In genomic region chr1:89994805-89995594, GRCh38 we compare ENCODE assay signal across 1 cellular context.
TF ChIP-seq lines count a peak whose summit lies in the region.

A gene with protein sequence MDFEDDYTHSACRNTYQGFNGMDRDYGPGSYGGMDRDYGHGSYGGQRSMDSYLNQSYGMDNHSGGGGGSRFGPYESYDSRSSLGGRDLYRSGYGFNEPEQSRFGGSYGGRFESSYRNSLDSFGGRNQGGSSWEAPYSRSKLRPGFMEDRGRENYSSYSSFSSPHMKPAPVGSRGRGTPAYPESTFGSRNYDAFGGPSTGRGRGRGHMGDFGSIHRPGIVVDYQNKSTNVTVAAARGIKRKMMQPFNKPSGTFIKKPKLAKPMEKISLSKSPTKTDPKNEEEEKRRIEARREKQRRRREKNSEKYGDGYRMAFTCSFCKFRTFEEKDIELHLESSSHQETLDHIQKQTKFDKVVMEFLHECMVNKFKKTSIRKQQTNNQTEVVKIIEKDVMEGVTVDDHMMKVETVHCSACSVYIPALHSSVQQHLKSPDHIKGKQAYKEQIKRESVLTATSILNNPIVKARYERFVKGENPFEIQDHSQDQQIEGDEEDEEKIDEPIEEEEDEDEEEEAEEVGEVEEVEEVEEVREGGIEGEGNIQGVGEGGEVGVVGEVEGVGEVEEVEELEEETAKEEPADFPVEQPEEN (plus strand): TSS chr1:89995110. CDS start chr1:89995258, 148 bp downstream.

TF ChIP-seq in GM12878, 131 proteins besides CTCF, POLR2A, EP300 and RAD21 (continued from another document and continues in another):
- TF ChIP-seq, protein P1, sequence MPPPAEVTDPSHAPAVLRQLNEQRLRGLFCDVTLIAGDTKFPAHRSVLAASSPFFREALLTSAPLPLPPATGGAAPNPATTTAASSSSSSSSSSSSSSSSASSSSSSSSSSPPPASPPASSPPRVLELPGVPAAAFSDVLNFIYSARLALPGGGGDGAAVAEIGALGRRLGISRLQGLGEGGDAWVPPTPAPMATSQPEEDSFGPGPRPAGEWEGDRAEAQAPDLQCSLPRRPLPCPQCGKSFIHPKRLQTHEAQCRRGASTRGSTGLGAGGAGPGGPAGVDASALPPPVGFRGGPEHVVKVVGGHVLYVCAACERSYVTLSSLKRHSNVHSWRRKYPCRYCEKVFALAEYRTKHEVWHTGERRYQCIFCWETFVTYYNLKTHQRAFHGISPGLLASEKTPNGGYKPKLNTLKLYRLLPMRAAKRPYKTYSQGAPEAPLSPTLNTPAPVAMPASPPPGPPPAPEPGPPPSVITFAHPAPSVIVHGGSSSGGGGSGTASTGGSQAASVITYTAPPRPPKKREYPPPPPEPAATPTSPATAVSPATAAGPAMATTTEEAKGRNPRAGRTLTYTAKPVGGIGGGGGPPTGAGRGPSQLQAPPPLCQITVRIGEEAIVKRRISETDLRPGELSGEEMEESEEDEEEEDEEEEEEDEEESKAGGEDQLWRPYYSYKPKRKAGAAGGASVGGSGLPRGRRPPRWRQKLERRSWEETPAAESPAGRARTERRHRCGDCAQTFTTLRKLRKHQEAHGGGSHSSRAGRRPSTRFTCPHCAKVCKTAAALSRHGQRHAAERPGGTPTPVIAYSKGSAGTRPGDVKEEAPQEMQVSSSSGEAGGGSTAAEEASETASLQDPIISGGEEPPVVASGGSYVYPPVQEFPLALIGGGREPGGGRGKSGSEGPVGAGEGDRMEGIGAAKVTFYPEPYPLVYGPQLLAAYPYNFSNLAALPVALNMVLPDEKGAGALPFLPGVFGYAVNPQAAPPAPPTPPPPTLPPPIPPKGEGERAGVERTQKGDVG (CRISPR knock-in tag; IDR thresholded peaks at IDR 0.05) = no peak
- TF ChIP-seq JUNB (IDR thresholded peaks at IDR 0.05) (no peak), POLR2AphosphoS2 (IDR thresholded peaks at IDR 0.05; ENCODE audit: low read depth, low read length) (peak; percentile 69; the same call in 1 of the 2 replicates), CEBPB (IDR thresholded peaks at IDR 0.05; ENCODE audit: borderline replicate concordance in 1 of 2, low read depth in 2 of 2, low read length in 2 of 2) (no peak), ZNF592 (IDR thresholded peaks at IDR 0.05) (0 out of 2 replicates have a peak, but pooled peaks have one; percentile 35), PAX8 (IDR thresholded peaks at IDR 0.05) (no peak), MTA2 (IDR thresholded peaks at IDR 0.05; ENCODE audit: low read depth) (no peak), MEF2A (IDR thresholded peaks at IDR 0.05; ENCODE audit: insufficient read depth, low read depth, low read length) (peak; percentile 60; the same call in 1 of the 2 replicates), SMARCA5 (IDR thresholded peaks at IDR 0.05) (peak; percentile 79; the same call in 1 of the 2 replicates), JUND (IDR thresholded peaks at IDR 0.05; ENCODE audit: low read depth, low read length) (no peak), CBX3 (IDR thresholded peaks at IDR 0.05; ENCODE audit: borderline replicate concordance, low read depth) (no peak), YBX1 (IDR thresholded peaks at IDR 0.05) (no peak), MEF2B (IDR thresholded peaks at IDR 0.05; ENCODE audit: partially characterized antibody, poor library complexity, severe bottlenecking) (no peak), CREM (IDR thresholded peaks at IDR 0.05; ENCODE audit: low read depth) (no peak), IKZF1 (conservative IDR thresholded peaks at IDR 0.05) (peak; percentile 90), ASH2L (IDR thresholded peaks at IDR 0.05; ENCODE audit: borderline replicate concordance, low read depth) (no peak), ZZZ3 (IDR thresholded peaks at IDR 0.05; ENCODE audit: control insufficient read depth, insufficient read length, low read depth) (no peak), ATF2 (IDR thresholded peaks at IDR 0.05; ENCODE audit: low read length) (no peak), FOXK2 (IDR thresholded peaks at IDR 0.05) (no peak), BCL3 (IDR thresholded peaks at IDR 0.05; ENCODE audit: borderline replicate concordance, insufficient read depth, low read depth, low read length, poor library complexity, severe bottlenecking) (no peak), BHLHE40 (IDR thresholded peaks at IDR 0.05; ENCODE audit: borderline replicate concordance in 1 of 2, low read depth in 2 of 2, low read length in 1 of 2) (peak; percentile 54 to 75; a peak in 3 of 4 replicates), IKZF2 (IDR thresholded peaks at IDR 0.05) (peak; percentile 41 to 59; a peak in 2 of 4 replicates), BACH1 (IDR thresholded peaks at IDR 0.05; ENCODE audit: borderline replicate concordance) (peak; percentile 96), NFIC (IDR thresholded peaks at IDR 0.05; ENCODE audit: low read depth, low read length) (no peak), TBL1XR1 (IDR thresholded peaks at IDR 0.05; ENCODE audit: low read depth, low read length) (no peak), FOXM1 (IDR thresholded peaks at IDR 0.05; ENCODE audit: low read depth, low read length) (no peak)
- TF ChIP-seq, protein P2, sequence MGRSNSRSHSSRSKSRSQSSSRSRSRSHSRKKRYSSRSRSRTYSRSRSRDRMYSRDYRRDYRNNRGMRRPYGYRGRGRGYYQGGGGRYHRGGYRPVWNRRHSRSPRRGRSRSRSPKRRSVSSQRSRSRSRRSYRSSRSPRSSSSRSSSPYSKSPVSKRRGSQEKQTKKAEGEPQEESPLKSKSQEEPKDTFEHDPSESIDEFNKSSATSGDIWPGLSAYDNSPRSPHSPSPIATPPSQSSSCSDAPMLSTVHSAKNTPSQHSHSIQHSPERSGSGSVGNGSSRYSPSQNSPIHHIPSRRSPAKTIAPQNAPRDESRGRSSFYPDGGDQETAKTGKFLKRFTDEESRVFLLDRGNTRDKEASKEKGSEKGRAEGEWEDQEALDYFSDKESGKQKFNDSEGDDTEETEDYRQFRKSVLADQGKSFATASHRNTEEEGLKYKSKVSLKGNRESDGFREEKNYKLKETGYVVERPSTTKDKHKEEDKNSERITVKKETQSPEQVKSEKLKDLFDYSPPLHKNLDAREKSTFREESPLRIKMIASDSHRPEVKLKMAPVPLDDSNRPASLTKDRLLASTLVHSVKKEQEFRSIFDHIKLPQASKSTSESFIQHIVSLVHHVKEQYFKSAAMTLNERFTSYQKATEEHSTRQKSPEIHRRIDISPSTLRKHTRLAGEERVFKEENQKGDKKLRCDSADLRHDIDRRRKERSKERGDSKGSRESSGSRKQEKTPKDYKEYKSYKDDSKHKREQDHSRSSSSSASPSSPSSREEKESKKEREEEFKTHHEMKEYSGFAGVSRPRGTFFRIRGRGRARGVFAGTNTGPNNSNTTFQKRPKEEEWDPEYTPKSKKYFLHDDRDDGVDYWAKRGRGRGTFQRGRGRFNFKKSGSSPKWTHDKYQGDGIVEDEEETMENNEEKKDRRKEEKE (IDR thresholded peaks at IDR 0.05) = no peak
- TF ChIP-seq, protein P3, sequence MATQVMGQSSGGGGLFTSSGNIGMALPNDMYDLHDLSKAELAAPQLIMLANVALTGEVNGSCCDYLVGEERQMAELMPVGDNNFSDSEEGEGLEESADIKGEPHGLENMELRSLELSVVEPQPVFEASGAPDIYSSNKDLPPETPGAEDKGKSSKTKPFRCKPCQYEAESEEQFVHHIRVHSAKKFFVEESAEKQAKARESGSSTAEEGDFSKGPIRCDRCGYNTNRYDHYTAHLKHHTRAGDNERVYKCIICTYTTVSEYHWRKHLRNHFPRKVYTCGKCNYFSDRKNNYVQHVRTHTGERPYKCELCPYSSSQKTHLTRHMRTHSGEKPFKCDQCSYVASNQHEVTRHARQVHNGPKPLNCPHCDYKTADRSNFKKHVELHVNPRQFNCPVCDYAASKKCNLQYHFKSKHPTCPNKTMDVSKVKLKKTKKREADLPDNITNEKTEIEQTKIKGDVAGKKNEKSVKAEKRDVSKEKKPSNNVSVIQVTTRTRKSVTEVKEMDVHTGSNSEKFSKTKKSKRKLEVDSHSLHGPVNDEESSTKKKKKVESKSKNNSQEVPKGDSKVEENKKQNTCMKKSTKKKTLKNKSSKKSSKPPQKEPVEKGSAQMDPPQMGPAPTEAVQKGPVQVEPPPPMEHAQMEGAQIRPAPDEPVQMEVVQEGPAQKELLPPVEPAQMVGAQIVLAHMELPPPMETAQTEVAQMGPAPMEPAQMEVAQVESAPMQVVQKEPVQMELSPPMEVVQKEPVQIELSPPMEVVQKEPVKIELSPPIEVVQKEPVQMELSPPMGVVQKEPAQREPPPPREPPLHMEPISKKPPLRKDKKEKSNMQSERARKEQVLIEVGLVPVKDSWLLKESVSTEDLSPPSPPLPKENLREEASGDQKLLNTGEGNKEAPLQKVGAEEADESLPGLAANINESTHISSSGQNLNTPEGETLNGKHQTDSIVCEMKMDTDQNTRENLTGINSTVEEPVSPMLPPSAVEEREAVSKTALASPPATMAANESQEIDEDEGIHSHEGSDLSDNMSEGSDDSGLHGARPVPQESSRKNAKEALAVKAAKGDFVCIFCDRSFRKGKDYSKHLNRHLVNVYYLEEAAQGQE (IDR thresholded peaks at IDR 0.05; ENCODE audit: low read depth, low read length) = peak; percentile 71; the same call in 1 of the 2 replicates
- TF ChIP-seq, protein P4, sequence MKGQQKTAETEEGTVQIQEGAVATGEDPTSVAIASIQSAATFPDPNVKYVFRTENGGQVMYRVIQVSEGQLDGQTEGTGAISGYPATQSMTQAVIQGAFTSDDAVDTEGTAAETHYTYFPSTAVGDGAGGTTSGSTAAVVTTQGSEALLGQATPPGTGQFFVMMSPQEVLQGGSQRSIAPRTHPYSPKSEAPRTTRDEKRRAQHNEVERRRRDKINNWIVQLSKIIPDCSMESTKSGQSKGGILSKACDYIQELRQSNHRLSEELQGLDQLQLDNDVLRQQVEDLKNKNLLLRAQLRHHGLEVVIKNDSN (IDR thresholded peaks at IDR 0.05; ENCODE audit: borderline replicate concordance, extremely low read length, insufficient read depth, low read depth, low read length) = no peak
- TF ChIP-seq, protein P5, sequence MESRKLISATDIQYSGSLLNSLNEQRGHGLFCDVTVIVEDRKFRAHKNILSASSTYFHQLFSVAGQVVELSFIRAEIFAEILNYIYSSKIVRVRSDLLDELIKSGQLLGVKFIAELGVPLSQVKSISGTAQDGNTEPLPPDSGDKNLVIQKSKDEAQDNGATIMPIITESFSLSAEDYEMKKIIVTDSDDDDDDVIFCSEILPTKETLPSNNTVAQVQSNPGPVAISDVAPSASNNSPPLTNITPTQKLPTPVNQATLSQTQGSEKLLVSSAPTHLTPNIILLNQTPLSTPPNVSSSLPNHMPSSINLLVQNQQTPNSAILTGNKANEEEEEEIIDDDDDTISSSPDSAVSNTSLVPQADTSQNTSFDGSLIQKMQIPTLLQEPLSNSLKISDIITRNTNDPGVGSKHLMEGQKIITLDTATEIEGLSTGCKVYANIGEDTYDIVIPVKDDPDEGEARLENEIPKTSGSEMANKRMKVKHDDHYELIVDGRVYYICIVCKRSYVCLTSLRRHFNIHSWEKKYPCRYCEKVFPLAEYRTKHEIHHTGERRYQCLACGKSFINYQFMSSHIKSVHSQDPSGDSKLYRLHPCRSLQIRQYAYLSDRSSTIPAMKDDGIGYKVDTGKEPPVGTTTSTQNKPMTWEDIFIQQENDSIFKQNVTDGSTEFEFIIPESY (IDR thresholded peaks at IDR 0.05) = no peak
